In the genomic region with DNA sequence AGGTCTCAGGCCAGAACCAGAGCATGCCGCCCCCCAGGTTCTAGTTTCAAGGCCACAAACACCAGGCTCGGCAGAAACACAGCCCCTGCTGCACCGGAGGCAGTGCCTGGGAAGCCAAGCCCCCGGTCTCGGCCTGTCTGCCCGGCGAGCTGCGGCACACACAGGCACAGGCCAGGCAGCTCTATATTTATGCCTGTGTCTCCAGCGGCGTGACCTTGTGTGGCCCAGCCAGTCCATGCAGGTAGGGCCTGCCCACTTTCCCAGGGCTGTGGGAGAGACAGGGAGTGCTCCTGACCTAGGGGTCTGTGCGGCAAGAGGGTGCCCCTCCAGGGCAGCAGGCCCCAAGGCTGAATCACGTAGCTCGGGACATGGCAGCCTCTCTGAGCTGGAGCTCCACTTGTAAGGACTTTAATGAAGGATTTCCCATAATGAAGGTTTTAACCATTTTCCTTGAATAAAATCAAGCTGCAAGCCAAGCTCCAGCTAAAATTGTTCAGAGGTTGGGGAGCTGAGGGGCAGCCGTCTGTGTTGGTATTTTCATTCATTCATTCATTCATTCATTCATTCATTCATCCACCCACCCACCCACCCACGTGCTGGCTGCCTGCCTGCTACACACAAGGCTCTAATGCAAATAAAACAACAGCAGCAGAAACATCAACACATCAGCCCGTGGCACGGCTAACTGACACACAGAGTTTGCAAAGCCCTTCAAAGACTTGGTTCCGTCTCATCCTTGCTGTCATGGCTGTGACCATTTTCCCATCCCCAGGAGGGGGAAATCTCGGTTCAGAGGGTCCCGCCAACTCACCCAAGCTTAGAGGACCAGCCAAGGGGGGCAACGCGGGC, we compare ENCODE assay signal across 13 cellular contexts.
DNase-seq lines count a peak whose midpoint lies in the region; ATAC-seq, FAIRE-seq and TF ChIP-seq lines count a peak whose summit lies in the region.
"Had no signal": no experiment of that assay in that cellular context is flagged by ENCODE, and none has a peak within 500 bp of the region (broad histone marks: within the 10 kb centered on the region; RNA-seq: fewer than 3 reads in every experiment).

No MANE protein-coding gene starts in this region.

- H3K23ac ChIP-seq in H1 (ENCODE audit: insufficient read length), result no peak overlapping the region

- DNase-seq in NCI-H1417 (lab: John Stamatoyannopoulos, UW), result peak in 2 of 3 experiments; percentile 58 to 67
- no peak for DNase-seq in NCI-H1417 treated with DMSO at 0.1 percent for 48 hours (lab: John Stamatoyannopoulos, UW)
- DNase-seq in H1 (ENCODE audit: low read depth in 1 of 2, low spot score in 2 of 2), result no peak
- peak; percentile 56 for DNase-seq in myocyte (ENCODE audit: low read depth)
- DNase-seq in upper lobe of left lung, result no peak
- no peak for DNase-seq in NCI-H510A (lab: John Stamatoyannopoulos, UW)
- DNase-seq in urothelium cell line (ENCODE audit: low spot score), result no peak
- DNase-seq: 8988T; activated CD8-positive, alpha-beta memory T cell treated with anti-CD3 and anti-CD28 coated beads, Interleukin-2, amount 10 ng/mL, durations not matched to agents 7 days and 5 days; NCI-H1048; stimulated activated CD4-positive, alpha-beta T cell treated with anti-CD3 and anti-CD28 coated beads, Interleukin-12 subunit alpha, Interleukin-12 subunit beta, amount 100 ng/mL, for 4 hours had no signal

- H3K4me1 ChIP-seq in H1 (replicated peaks in 1 of 4; ENCODE audit: control insufficient read depth in 3 of 4, insufficient read depth in 4 of 4, low read length in 3 of 4) (peaks cover 0 to 9% (median 7%) of the 10 kb centered on the region in 4 experiments; a peak in 5 of 7 replicates), upper lobe of left lung (peaks cover 57 to 87% (median 66%) of the 10 kb centered on the region in 4 donors)

- no peak overlapping the region for H2BK12ac ChIP-seq in H1 (ENCODE audit: low read depth, low read length)

- H2BK5ac ChIP-seq in H1 (ENCODE audit: low read depth, low read length), result no peak overlapping the region; the same call in 1 of the 2 replicates

- H3K18ac ChIP-seq in H1 (ENCODE audit: extremely low read depth, low read length), result peak overlapping the region; percentile 32; the same call in 1 of the 2 replicates

- H4K20me1 ChIP-seq in H1 (replicated peaks in 1 of 2; ENCODE audit: control insufficient read depth in 1 of 2, insufficient read depth in 2 of 2, low read length in 2 of 2), result peaks cover 14 to 21% of the 10 kb centered on the region in 2 experiments

- TF ChIP-seq RAD21 in H1 (IDR thresholded peaks at IDR 0.05 in 1 of 2, conservative IDR thresholded peaks at IDR 0.05 in 1 of 2; ENCODE audit: low read depth in 2 of 2, low read length in 2 of 2), result no peak

- H4K5ac ChIP-seq in H1 (ENCODE audit: insufficient read length, low read depth, low read length), result no peak overlapping the region

- no peaks in the 10 kb centered on the region for H3K27me3 ChIP-seq in H1 (replicated peaks in 1 of 4; ENCODE audit: control insufficient read depth in 3 of 4, extremely low read depth in 1 of 4, insufficient read depth in 3 of 4, low read length in 3 of 4)
- H3K27me3 ChIP-seq in upper lobe of left lung, result no peaks in the 10 kb centered on the region

- H3K79me2 ChIP-seq in H1 (ENCODE audit: control insufficient read depth in 1 of 2, insufficient read depth in 2 of 2, low read length in 2 of 2), result no peaks in the 10 kb centered on the region

- H3K23me2 ChIP-seq in H1 (ENCODE audit: low read depth, low read length), result peaks cover 7% of the 10 kb centered on the region; the same call in 1 of the 2 replicates

- H2BK20ac ChIP-seq in H1 (ENCODE audit: low read length), result no peak overlapping the region

- no peak overlapping the region for H4K91ac ChIP-seq in H1 (replicated peaks; ENCODE audit: insufficient read length, low read length)

- no peak for TF ChIP-seq EP300 in H1 (IDR thresholded peaks at IDR 0.05; ENCODE audit: borderline replicate concordance in 1 of 2, low read depth in 2 of 2, low read length in 2 of 2)
- TF ChIP-seq EP300 in upper lobe of left lung (IDR thresholded peaks at IDR 0.05), result no peak

- H2AFZ ChIP-seq in H1 (ENCODE audit: low read length), result no peak overlapping the region

- POLR2A ChIA-PET in H1 (lab: Charles Lee; ENCODE audit: partially characterized antibody), result interaction anchor here (1.2 kb wide), 2 partner anchors 34 to 60 kb away, joined by 4 read pairs; no protein-coding TSS in a partner anchor

- peak overlapping the region; percentile 75 for H4K8ac ChIP-seq in H1 (ENCODE audit: extremely low read depth, insufficient read depth, low read length)

- FAIRE-seq in H1 (lab: Jason Lieb, UNC) (no peak), urothelium cell line (lab: Jason Lieb, UNC) (no peak)
- FAIRE-seq: colon had no signal

- peaks cover 2 to 15% (median 6%) of the 10 kb centered on the region in 4 experiments; a peak in 5 of 8 replicates for H3K36me3 ChIP-seq in H1 (ENCODE audit: control insufficient read depth in 2 of 4, insufficient read depth in 4 of 4, low read length in 3 of 4)
- peaks cover 3 to 48% (median 25%) of the 10 kb centered on the region in 4 donors for H3K36me3 ChIP-seq in upper lobe of left lung

- TF ChIP-seq CTCF in H1 (IDR thresholded peaks at IDR 0.05; ENCODE audit: control extremely low read depth in 1 of 3, insufficient read depth in 1 of 3, low read depth in 1 of 3, low read length in 3 of 3) (no peak), upper lobe of left lung (IDR thresholded peaks at IDR 0.05) (no peak)

- CTCF ChIA-PET in H1 (lab: Charles Lee; ENCODE audit: partially characterized antibody), result interaction anchor here (0.6 to 7.2 kb wide), 5 partner anchors 7 to 532 kb away, joined by 3 to 60 read pairs (median 4); no protein-coding TSS in a partner anchor

- no peak overlapping the region for H3K4me3 ChIP-seq in H1 (ENCODE audit: extremely low read depth in 1 of 4, insufficient read depth in 2 of 4, low read depth in 3 of 4, low read length in 4 of 4)
- peak overlapping the region in 3 of 4 donors; percentile 44 to 63 (median 55) for H3K4me3 ChIP-seq in upper lobe of left lung

- H3K56ac ChIP-seq in H1 (replicated peaks; ENCODE audit: insufficient read length, low read depth, low read length), result no peak overlapping the region

- no peak overlapping the region for H2BK120ac ChIP-seq in H1 (replicated peaks; ENCODE audit: low read depth, low read length)

- H3K4me2 ChIP-seq in H1 (ENCODE audit: insufficient read depth in 1 of 2, low read depth in 2 of 2, low read length in 2 of 2), result no peak overlapping the region

- no peak overlapping the region for H3K4ac ChIP-seq in H1 (replicated peaks; ENCODE audit: insufficient read length, low read depth, low read length)

- no peaks in the 10 kb centered on the region for H3K9me3 ChIP-seq in H1 (ENCODE audit: insufficient read depth in 2 of 2, low read depth in 1 of 2, low read length in 1 of 2)
- H3K9me3 ChIP-seq in upper lobe of left lung, result no peaks in the 10 kb centered on the region

- ATAC-seq in upper lobe of left lung (ENCODE audit: low FRiP score in 2 of 2), result no peak
- no peak for ATAC-seq in esophagus mucosa
- ATAC-seq: activated CD8-positive, alpha-beta memory T cell treated with anti-CD3 and anti-CD28 coated beads, Interleukin-2, amount 10 ng/mL, durations not matched to agents 7 days and 5 days had no signal

- no peak overlapping the region; the same call in 1 of the 2 replicates for H3K27ac ChIP-seq in H1 (ENCODE audit: low read depth, low read length)
- H3K27ac ChIP-seq in upper lobe of left lung, result peak overlapping the region; percentile 89 to 95 (median 90)

- H2AK5ac ChIP-seq in H1 (ENCODE audit: low read depth, low read length), result no peak overlapping the region

- no peak overlapping the region for H3K14ac ChIP-seq in H1 (ENCODE audit: insufficient read length)

- no peak for TF ChIP-seq POLR2A in H1 (IDR thresholded peaks at IDR 0.05; ENCODE audit: control extremely low read depth in 1 of 2, low read depth in 2 of 2, low read length in 2 of 2)
- TF ChIP-seq POLR2A in upper lobe of left lung (IDR thresholded peaks at IDR 0.05), result no peak

- H3K9ac ChIP-seq in H1 (replicated peaks in 1 of 4; ENCODE audit: extremely low read depth in 1 of 4, low read depth in 3 of 4, low read length in 3 of 4), result no peak overlapping the region

- no peak overlapping the region for H2BK15ac ChIP-seq in H1 (ENCODE audit: low read length)

- 88% methylated on average over 19 of the region's 22 CpGs; no CpG with 5 or more reads in 1 of the 2 experiments for WGBS in H1 (ENCODE audit: extremely low coverage in 1 of 2, insufficient coverage in 1 of 2, insufficient read length in 1 of 2, insufficient replicate concordance in 2 of 2, low coverage in 1 of 2, low lambda C conversion rate in 2 of 2, missing lambda C conversion rate in 1 of 2), 2 experiments
- WGBS in upper lobe of left lung, 2 donors, result 71 to 76% methylated on average over 14 to 22 of the region's 22 CpGs

- no peaks in the 10 kb centered on the region; the same call in 1 of the 2 replicates for H3K79me1 ChIP-seq in H1 (ENCODE audit: low read depth, low read length)

TF ChIP-seq in H1, 55 proteins besides CTCF, POLR2A, EP300 and RAD21:
- TF ChIP-seq SRF (IDR thresholded peaks at IDR 0.05; ENCODE audit: low read depth, low read length), result no peak
- TF ChIP-seq BCL11A (IDR thresholded peaks at IDR 0.05; ENCODE audit: low read depth in 2 of 2, low read length in 2 of 2), result no peak
- TF ChIP-seq SP1 (IDR thresholded peaks at IDR 0.05; ENCODE audit: low read depth, low read length), result no peak
- no peak for TF ChIP-seq EZH2 (IDR thresholded peaks at IDR 0.05; ENCODE audit: low read depth, low read length, severe bottlenecking)
- TF ChIP-seq CHD1 (IDR thresholded peaks at IDR 0.05; ENCODE audit: low read depth, low read length), result no peak

Comparison
In these comparisons a context has a peak if more than half of its experiments do, and no peak if none do; other contexts are left out.
1. DNase-seq: peak in NCI-H1417 (2 of 3) and myocyte (single experiment); none in NCI-H1417 treated with DMSO at 0.1 percent for 48 hours (single experiment), H1 (0 of 2), upper lobe of left lung (0 of 2), NCI-H510A (single experiment) and urothelium cell line (single experiment).
2. H3K4me3 ChIP-seq: peak in upper lobe of left lung (3 of 4); none in H1 (0 of 4).